Comparison of ENCODE assay signal across 24 cellular contexts in genomic region chr12:131477613-131478012, GRCh38.
"Had no signal": no experiment of that assay in that cellular context is flagged by ENCODE, and none has a peak within 500 bp of the region (broad histone marks: within the 10 kb centered on the region; RNA-seq: fewer than 3 reads in every experiment).

No MANE protein-coding gene starts in this region.

- H3K27ac ChIP-seq: esophagus squamous epithelium, gastrocnemius medialis, lower lobe of right lung, psoas muscle, suprapubic skin, transverse colon, upper lobe of right lung, vagina had no signal

- H3K36me3 Mint-ChIP-seq: naive thymus-derived CD8-positive, alpha-beta T cell; stimulated activated naive B cell treated with anti-CD40 and anti-IgM and Interleukin-4, amounts not matched to agents 10 μg/mL and 1 μg/mL and 100 μg/mL, for 72 hours had no signal

- H3K4me3 Mint-ChIP-seq: effector memory CD8-positive, alpha-beta T cell; naive thymus-derived CD8-positive, alpha-beta T cell; nephron progenitor cell; stimulated activated naive B cell treated with anti-CD40 and anti-IgM and Interleukin-4, amounts not matched to agents 10 μg/mL and 1 μg/mL and 100 μg/mL, for 72 hours; stimulated activated naive CD8-positive, alpha-beta T cell treated with anti-CD3 and anti-CD28 coated beads, Interleukin-15, Interleukin-2, amounts not matched to agents 100 ng/mL and 50 ng/mL, for 24 hours had no signal

- H3K27me3 ChIP-seq: gastrocnemius medialis, suprapubic skin, transverse colon, vagina had no signal

- H3K4me1 ChIP-seq: esophagus squamous epithelium, gastrocnemius medialis, lower lobe of right lung, psoas muscle, suprapubic skin, transverse colon, upper lobe of right lung, vagina had no signal

- ATAC-seq: effector memory CD8-positive, alpha-beta T cell; gastrocnemius medialis; left ventricle myocardium superior; lower lobe of right lung; naive thymus-derived CD8-positive, alpha-beta T cell; psoas muscle; right cardiac atrium; stimulated activated naive B cell treated with anti-CD40 and anti-IgM and Interleukin-4, amounts not matched to agents 10 μg/mL and 1 μg/mL and 100 μg/mL, for 72 hours; upper lobe of right lung had no signal

- H3K9me3 ChIP-seq: esophagus squamous epithelium, gastrocnemius medialis, lower lobe of right lung, psoas muscle, suprapubic skin, transverse colon, upper lobe of right lung, vagina had no signal

- H3K36me3 ChIP-seq: esophagus squamous epithelium, gastrocnemius medialis, lower lobe of right lung, suprapubic skin, transverse colon, upper lobe of right lung, vagina had no signal

- DNase-seq: cortex of kidney; effector memory CD8-positive, alpha-beta T cell; erythroblast; esophagus squamous epithelium; gastrocnemius medialis; head of caudate nucleus; islet precursor cell; left ventricle myocardium superior; lower lobe of right lung; naive thymus-derived CD8-positive, alpha-beta T cell; nephron progenitor cell; nucleus accumbens; posterior cingulate gyrus; psoas muscle; right cardiac atrium; small intestine; stimulated activated CD4-positive, alpha-beta T cell treated with anti-CD3 and anti-CD28 coated beads, Interleukin-15, amount 100 ng/mL, for 24 hours; stimulated activated CD4-positive, alpha-beta T cell treated with anti-CD3 and anti-CD28 coated beads, Interleukin-2, amount 100 ng/mL, for 48 hours; stimulated activated naive B cell treated with anti-CD40 and anti-IgM and Interleukin-4, amounts not matched to agents 10 μg/mL and 1 μg/mL and 100 μg/mL, for 72 hours; transverse colon; upper lobe of right lung had no signal

- H3K4me1 Mint-ChIP-seq: nephron progenitor cell; stimulated activated naive B cell treated with anti-CD40 and anti-IgM and Interleukin-4, amounts not matched to agents 10 μg/mL and 1 μg/mL and 100 μg/mL, for 72 hours had no signal

- H3K9me3 Mint-ChIP-seq: effector memory CD8-positive, alpha-beta T cell; stimulated activated naive B cell treated with anti-CD40 and anti-IgM and Interleukin-4, amounts not matched to agents 10 μg/mL and 1 μg/mL and 100 μg/mL, for 72 hours; stimulated activated naive CD8-positive, alpha-beta T cell treated with anti-CD3 and anti-CD28 coated beads, Interleukin-15, Interleukin-2, amounts not matched to agents 100 ng/mL and 50 ng/mL, for 24 hours had no signal

- H3K27ac Mint-ChIP-seq: effector memory CD8-positive, alpha-beta T cell; naive thymus-derived CD8-positive, alpha-beta T cell; nephron progenitor cell; stimulated activated naive B cell treated with anti-CD40 and anti-IgM and Interleukin-4, amounts not matched to agents 10 μg/mL and 1 μg/mL and 100 μg/mL, for 72 hours; stimulated activated naive CD8-positive, alpha-beta T cell treated with anti-CD3 and anti-CD28 coated beads, Interleukin-15, Interleukin-2, amounts not matched to agents 100 ng/mL and 50 ng/mL, for 24 hours had no signal

- H3K4me3 ChIP-seq: esophagus squamous epithelium, gastrocnemius medialis, lower lobe of right lung, psoas muscle, suprapubic skin, transverse colon, upper lobe of right lung, vagina had no signal

- H3K27me3 Mint-ChIP-seq: stimulated activated naive CD8-positive, alpha-beta T cell treated with anti-CD3 and anti-CD28 coated beads, Interleukin-15, Interleukin-2, amounts not matched to agents 100 ng/mL and 50 ng/mL, for 24 hours had no signal
